In the genomic region with DNA sequence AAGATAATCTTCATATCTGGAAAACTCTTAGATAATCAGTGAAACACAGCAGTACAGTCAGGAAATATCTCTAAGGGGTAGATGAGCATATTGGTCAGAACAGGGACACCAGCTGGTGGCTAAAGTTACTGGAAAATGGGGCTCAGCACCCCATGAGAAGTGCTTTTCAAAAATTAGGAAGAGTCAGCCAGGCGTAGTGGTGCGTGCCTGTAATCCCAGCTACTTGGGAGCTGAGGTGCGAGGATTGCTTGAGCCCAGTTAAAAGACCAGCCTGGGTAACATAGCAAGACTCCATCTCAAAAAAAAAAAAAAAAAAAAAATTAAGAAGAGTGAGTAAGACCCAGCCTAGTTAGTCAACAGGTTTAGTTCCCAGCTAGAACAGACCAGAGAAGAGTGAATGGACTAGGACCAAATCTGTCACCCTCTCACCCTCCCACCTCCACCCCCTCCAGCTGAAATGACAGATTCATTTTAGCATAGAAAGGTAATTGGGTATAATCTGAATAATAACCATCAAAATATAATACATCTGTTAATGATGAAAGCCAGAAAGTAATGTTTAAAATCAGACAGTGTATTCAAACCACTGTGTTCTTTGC, we compare ENCODE assay signal across 10 cellular contexts.
DNase-seq lines count a peak whose midpoint lies in the region; ATAC-seq and TF ChIP-seq lines count a peak whose summit lies in the region.
"Had no signal": no experiment of that assay in that cellular context is flagged by ENCODE, and none has a peak within 500 bp of the region (broad histone marks: within the 10 kb centered on the region; RNA-seq: fewer than 3 reads in every experiment).

No MANE protein-coding gene starts in this region.

- POLR2A ChIA-PET in activated CD8-positive, alpha-beta T cell treated with anti-CD3 and anti-CD28 coated beads for 36 hours (lab: Charles Lee), result interaction anchor here (1.0 to 5.2 kb wide), 6 partner anchors 55 to 221 kb away, joined by 3 to 62 read pairs (median 4); a partner anchor contains a TSS

- H3K27ac Mint-ChIP-seq in activated CD8-positive, alpha-beta T cell treated with anti-CD3 and anti-CD28 coated beads for 36 hours, result peak overlapping the region; percentile 99

- no peaks in the 10 kb centered on the region for H3K27me3 ChIP-seq in effector memory CD4-positive, alpha-beta T cell (replicated peaks; ENCODE audit: control insufficient read depth, insufficient read depth, low read length, poor library complexity, severe bottlenecking)

- H3K36me3 Mint-ChIP-seq in activated CD8-positive, alpha-beta T cell treated with anti-CD3 and anti-CD28 coated beads for 36 hours (ENCODE audit: low read depth), result peaks cover 69% of the 10 kb centered on the region

- intact Hi-C loops in activated CD8-positive, alpha-beta T cell treated with anti-CD3 and anti-CD28 coated beads for 36 hours (cut with micrococcal nuclease), result loop anchor here (1.0 to 5.0 kb wide), 3 partner anchors 10 to 212 kb away; a partner anchor contains a TSS

- CTCF ChIA-PET in activated CD8-positive, alpha-beta T cell treated with anti-CD3 and anti-CD28 coated beads for 36 hours (lab: Charles Lee), result interaction anchor here (0.9 to 4.4 kb wide), 4 partner anchors 10 to 132 kb away, joined by 4 to 38 read pairs (median 4); no protein-coding TSS in a partner anchor

- H3K4me1 ChIP-seq in effector memory CD4-positive, alpha-beta T cell (ENCODE audit: control insufficient read depth, insufficient read depth, low read length, poor library complexity, severe bottlenecking), result peaks cover 49% of the 10 kb centered on the region

- no peaks in the 10 kb centered on the region for H3K9me3 Mint-ChIP-seq in activated CD8-positive, alpha-beta T cell treated with anti-CD3 and anti-CD28 coated beads for 36 hours

- H3K36me3 ChIP-seq in effector memory CD4-positive, alpha-beta T cell (ENCODE audit: control insufficient read depth, insufficient read depth, low read length), result peaks cover 25% of the 10 kb centered on the region

- peak; percentile 47 for ATAC-seq in activated CD8-positive, alpha-beta T cell treated with anti-CD3 and anti-CD28 coated beads for 36 hours
- ATAC-seq in GM21360 (IDR thresholded peaks at IDR 0.05; ENCODE audit: unreplicated experiment) (no peak), HG03108 (IDR thresholded peaks at IDR 0.05; ENCODE audit: unreplicated experiment) (no peak)

- peak overlapping the region; percentile 98 for H3K27ac ChIP-seq in effector memory CD4-positive, alpha-beta T cell (ENCODE audit: insufficient read depth, low read length, poor library complexity, severe bottlenecking)
- H3K27ac ChIP-seq: HL-60 had no signal

- H3K4me1 Mint-ChIP-seq in activated CD8-positive, alpha-beta T cell treated with anti-CD3 and anti-CD28 coated beads for 36 hours (ENCODE audit: low read depth), result peaks cover 86% of the 10 kb centered on the region

- H3K4me3 Mint-ChIP-seq in activated CD8-positive, alpha-beta T cell treated with anti-CD3 and anti-CD28 coated beads for 36 hours, result peak overlapping the region; percentile 34

- H3K27me3 Mint-ChIP-seq in activated CD8-positive, alpha-beta T cell treated with anti-CD3 and anti-CD28 coated beads for 36 hours, result no peaks in the 10 kb centered on the region
- H3K27me3 Mint-ChIP-seq: progenitor cell of endocrine pancreas had no signal

- no peaks in the 10 kb centered on the region for H3K9me3 ChIP-seq in effector memory CD4-positive, alpha-beta T cell (ENCODE audit: control insufficient read depth, low read length)

- peak; percentile 33 for DNase-seq in activated CD4-positive, CD25-positive, alpha-beta regulatory T cell treated with anti-CD3 and anti-CD28 coated beads, Interleukin-2, amount 50 U/mL, for 16 hours (ENCODE audit: low read depth, low spot score)
- no peak for DNase-seq in activated CD4-positive, CD25-positive, alpha-beta regulatory T cell treated with anti-CD3 and anti-CD28 coated beads, Interleukin-2, amount 50 U/mL, for 72 hours
- peak; percentile 68 for DNase-seq in activated CD8-positive, alpha-beta T cell treated with anti-CD3 and anti-CD28 coated beads for 36 hours
- no peak for DNase-seq in effector memory CD4-positive, alpha-beta T cell
- DNase-seq in stimulated activated CD4-positive, alpha-beta T cell treated with anti-CD3 and anti-CD28 coated beads, Interleukin-1b, Interleukin-23, amount 100 ng/mL, for 48 hours, result peak; percentile 61
- no peak for DNase-seq in OCI-M2 (lab: John Stamatoyannopoulos, UW; ENCODE audit: unreplicated experiment)

- TF ChIP-seq CTCF in activated CD8-positive, alpha-beta T cell treated with anti-CD3 and anti-CD28 coated beads for 36 hours (IDR thresholded peaks at IDR 0.05), result no peak

- H3K4me3 ChIP-seq in effector memory CD4-positive, alpha-beta T cell (ENCODE audit: insufficient read depth, low read depth, low read length, poor library complexity, severe bottlenecking), result no peak overlapping the region

Comparison
In these comparisons a context has a peak if more than half of its experiments do, and no peak if none do; other contexts are left out.
1. DNase-seq: peak in activated CD4-positive, CD25-positive, alpha-beta regulatory T cell treated with anti-CD3 and anti-CD28 coated beads, Interleukin-2, amount 50 U/mL, for 16 hours (single experiment), activated CD8-positive, alpha-beta T cell treated with anti-CD3 and anti-CD28 coated beads for 36 hours (single experiment) and stimulated activated CD4-positive, alpha-beta T cell treated with anti-CD3 and anti-CD28 coated beads, Interleukin-1b, Interleukin-23, amount 100 ng/mL, for 48 hours (single experiment); none in activated CD4-positive, CD25-positive, alpha-beta regulatory T cell treated with anti-CD3 and anti-CD28 coated beads, Interleukin-2, amount 50 U/mL, for 72 hours (single experiment), effector memory CD4-positive, alpha-beta T cell (0 of 3) and OCI-M2 (single experiment).